11 cellular contexts compared by ENCODE assay signal in genomic region chr2:121363632-121364420, GRCh38.
DNase-seq lines count a peak whose midpoint lies in the region; ATAC-seq and TF ChIP-seq lines count a peak whose summit lies in the region.
"Had no signal": no experiment of that assay in that cellular context is flagged by ENCODE, and none has a peak within 500 bp of the region (broad histone marks: within the 10 kb centered on the region; RNA-seq: fewer than 3 reads in every experiment).

No MANE protein-coding gene starts in this region.

- ATAC-seq in HG03139 (IDR thresholded peaks at IDR 0.05; ENCODE audit: unreplicated experiment), result no peak
- ATAC-seq in GM19035 (IDR thresholded peaks at IDR 0.05; ENCODE audit: unreplicated experiment), result no peak

- TF ChIP-seq CTCF in prostate gland (IDR thresholded peaks at IDR 0.05), result no peak

- H3K27ac ChIP-seq in prostate gland, result peak overlapping the region; percentile 75 to 78

- no peaks in the 10 kb centered on the region for H3K9me3 ChIP-seq in prostate gland
- no peaks in the 10 kb centered on the region for H3K9me3 ChIP-seq in HAP-1

- H3K27me3 Mint-ChIP-seq in activated T-helper 1 cell treated with anti-CD3 and anti-CD28 coated beads, Interleukin-12 subunit alpha, Interleukin-12 subunit beta, Interleukin-2, Interleukin-4 antibody, amounts not matched to agents 30 ng/mL and 10 ng/mL and 1 ng/mL, durations not matched to agents 14 hours and 24 hours and 36 hours (ENCODE audit: insufficient read depth), result no peaks in the 10 kb centered on the region
- no peaks in the 10 kb centered on the region for H3K27me3 Mint-ChIP-seq in activated CD4-positive, alpha-beta memory T cell treated with anti-CD3 and anti-CD28 coated beads for 36 hours
- H3K27me3 Mint-ChIP-seq: IgD-negative memory B cell had no signal

- H3K4me1 ChIP-seq in prostate gland (replicated peaks) (peaks cover 15% of the 10 kb centered on the region), HAP-1 (no peaks in the 10 kb centered on the region)

- POLR2A ChIA-PET in activated CD4-positive, alpha-beta memory T cell treated with anti-CD3 and anti-CD28 coated beads for 36 hours (lab: Charles Lee), result no interaction called here

- H3K27ac Mint-ChIP-seq in activated T-helper 1 cell treated with anti-CD3 and anti-CD28 coated beads, Interleukin-12 subunit alpha, Interleukin-12 subunit beta, Interleukin-2, Interleukin-4 antibody, amounts not matched to agents 30 ng/mL and 10 ng/mL and 1 ng/mL, durations not matched to agents 14 hours and 24 hours and 36 hours, result peak overlapping the region; percentile 18
- no peak overlapping the region for H3K27ac Mint-ChIP-seq in activated CD4-positive, alpha-beta memory T cell treated with anti-CD3 and anti-CD28 coated beads for 36 hours

- intact Hi-C loops in activated T-helper 1 cell treated with anti-CD3 and anti-CD28 coated beads, Interleukin-12 subunit alpha, Interleukin-12 subunit beta, Interleukin-2, Interleukin-4 antibody, amounts not matched to agents 30 ng/mL and 10 ng/mL and 1 ng/mL, durations not matched to agents 14 hours and 24 hours and 36 hours (cut with micrococcal nuclease), result no loop called here
- intact Hi-C loops in prostate gland (cut with DNase I), result no loop called here
- intact Hi-C loops in activated CD4-positive, alpha-beta memory T cell treated with anti-CD3 and anti-CD28 coated beads for 36 hours (cut with micrococcal nuclease), result no loop called here

- no peaks in the 10 kb centered on the region for H3K9me3 Mint-ChIP-seq in activated T-helper 1 cell treated with anti-CD3 and anti-CD28 coated beads, Interleukin-12 subunit alpha, Interleukin-12 subunit beta, Interleukin-2, Interleukin-4 antibody, amounts not matched to agents 30 ng/mL and 10 ng/mL and 1 ng/mL, durations not matched to agents 14 hours and 24 hours and 36 hours
- no peaks in the 10 kb centered on the region for H3K9me3 Mint-ChIP-seq in activated CD4-positive, alpha-beta memory T cell treated with anti-CD3 and anti-CD28 coated beads for 36 hours
- H3K9me3 Mint-ChIP-seq: IgD-negative memory B cell had no signal

- H3K4me1 Mint-ChIP-seq in activated T-helper 1 cell treated with anti-CD3 and anti-CD28 coated beads, Interleukin-12 subunit alpha, Interleukin-12 subunit beta, Interleukin-2, Interleukin-4 antibody, amounts not matched to agents 30 ng/mL and 10 ng/mL and 1 ng/mL, durations not matched to agents 14 hours and 24 hours and 36 hours (ENCODE audit: low read depth), result no peaks in the 10 kb centered on the region
- H3K4me1 Mint-ChIP-seq in activated CD4-positive, alpha-beta memory T cell treated with anti-CD3 and anti-CD28 coated beads for 36 hours (ENCODE audit: low read depth), result peaks cover 2% of the 10 kb centered on the region
- H3K4me1 Mint-ChIP-seq: IgD-negative memory B cell had no signal

- H3K36me3 Mint-ChIP-seq in activated T-helper 1 cell treated with anti-CD3 and anti-CD28 coated beads, Interleukin-12 subunit alpha, Interleukin-12 subunit beta, Interleukin-2, Interleukin-4 antibody, amounts not matched to agents 30 ng/mL and 10 ng/mL and 1 ng/mL, durations not matched to agents 14 hours and 24 hours and 36 hours (ENCODE audit: low read depth), result peaks cover 30% of the 10 kb centered on the region
- H3K36me3 Mint-ChIP-seq in activated CD4-positive, alpha-beta memory T cell treated with anti-CD3 and anti-CD28 coated beads for 36 hours, result peaks cover 50% of the 10 kb centered on the region

- TF ChIP-seq POLR2A in prostate gland (IDR thresholded peaks at IDR 0.05), result no peak

- H3K36me3 ChIP-seq in prostate gland, result peaks cover 0 to 6% of the 10 kb centered on the region in 2 donors
- H3K36me3 ChIP-seq in HAP-1 (replicated peaks), result peaks cover 37% of the 10 kb centered on the region

- no peak overlapping the region for H3K4me3 ChIP-seq in prostate gland
- no peak overlapping the region for H3K4me3 ChIP-seq in HAP-1

- H3K27me3 ChIP-seq in prostate gland (replicated peaks; ENCODE audit: insufficient read depth) (no peaks in the 10 kb centered on the region), HAP-1 (ENCODE audit: low read depth) (no peaks in the 10 kb centered on the region)

- in situ Hi-C loops in HAP-1 (cut with MboI; ENCODE audit: low sequenced_read_pairs), result no loop called here

- DNase-seq in EL (peak; percentile 78), fibroblast of the conjunctiva (ENCODE audit: low read depth) (peak; percentile 42), prostate gland (ENCODE audit: low spot score) (peak; percentile 79), HAP-1 (ENCODE audit: low spot score in 2 of 2) (no peak)
- no peak for DNase-seq in activated T-helper 1 cell treated with anti-CD3 and anti-CD28 coated beads, Interleukin-12 subunit alpha, Interleukin-12 subunit beta, Interleukin-2, Interleukin-4 antibody, amounts not matched to agents 30 ng/mL and 10 ng/mL and 1 ng/mL, durations not matched to agents 14 hours and 24 hours and 36 hours (ENCODE audit: low spot score)
- no peak for DNase-seq in activated CD4-positive, alpha-beta memory T cell treated with anti-CD3 and anti-CD28 coated beads for 36 hours
- DNase-seq: NCI-H526, T-helper 9 cell had no signal

- CTCF ChIA-PET in activated CD4-positive, alpha-beta memory T cell treated with anti-CD3 and anti-CD28 coated beads for 36 hours (lab: Charles Lee), result interaction anchor here (1.4 kb wide), 1 partner anchor 20 kb away, joined by 3 read pairs; no protein-coding TSS in a partner anchor

- WGBS in prostate gland, result 29% methylated on average over 5 of the region's 5 CpGs

- H3K4me3 Mint-ChIP-seq in activated T-helper 1 cell treated with anti-CD3 and anti-CD28 coated beads, Interleukin-12 subunit alpha, Interleukin-12 subunit beta, Interleukin-2, Interleukin-4 antibody, amounts not matched to agents 30 ng/mL and 10 ng/mL and 1 ng/mL, durations not matched to agents 14 hours and 24 hours and 36 hours, result no peak overlapping the region
- H3K4me3 Mint-ChIP-seq in activated CD4-positive, alpha-beta memory T cell treated with anti-CD3 and anti-CD28 coated beads for 36 hours, result no peak overlapping the region
- H3K4me3 Mint-ChIP-seq: IgD-negative memory B cell had no signal

Comparison
In these comparisons a context has a peak if more than half of its experiments do, and no peak if none do; other contexts are left out.
1. DNase-seq: peak in EL (single experiment), fibroblast of the conjunctiva (single experiment) and prostate gland (single experiment); none in activated T-helper 1 cell treated with anti-CD3 and anti-CD28 coated beads, Interleukin-12 subunit alpha, Interleukin-12 subunit beta, Interleukin-2, Interleukin-4 antibody, amounts not matched to agents 30 ng/mL and 10 ng/mL and 1 ng/mL, durations not matched to agents 14 hours and 24 hours and 36 hours (single experiment), HAP-1 (0 of 2) and activated CD4-positive, alpha-beta memory T cell treated with anti-CD3 and anti-CD28 coated beads for 36 hours (single experiment).